8 cellular contexts compared by ENCODE assay signal in the genomic region with DNA sequence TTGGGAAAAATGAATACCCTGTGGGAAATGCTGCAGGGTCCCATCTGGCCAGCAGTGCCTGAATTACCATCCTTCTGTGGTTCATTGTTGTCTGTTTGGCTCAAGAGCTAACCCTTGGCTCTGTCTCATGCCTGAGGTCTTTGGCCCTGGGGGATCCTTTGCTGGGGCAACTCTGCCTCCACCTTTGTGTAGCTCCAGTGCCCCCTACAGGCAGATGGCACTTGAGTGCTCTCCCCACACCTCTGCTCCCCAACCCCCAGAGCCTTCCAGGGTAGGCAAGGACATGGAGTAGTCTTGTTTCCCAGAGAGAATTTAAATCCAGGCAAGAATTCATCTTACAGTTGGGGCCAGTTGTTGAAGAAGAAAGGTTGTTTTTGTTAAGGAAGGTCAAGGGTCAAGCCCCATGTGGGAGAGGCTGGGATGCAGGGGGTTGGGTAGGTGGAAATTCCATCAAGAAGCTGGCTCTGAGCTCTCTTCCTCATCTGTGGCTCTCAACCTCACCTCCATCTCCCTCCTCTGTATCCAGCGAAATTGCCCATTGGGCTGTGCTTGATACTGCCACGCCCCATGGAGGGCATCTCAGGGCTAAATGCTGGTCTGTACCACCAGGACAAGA. TPM values are rescaled to one million over a fixed set of nuclear protein-coding genes. Genes with fewer than 3 reads are reported as not detected.
A peak's percentile ranks its signal among the peaks of the same experiment; 100 is the strongest.
DNase-seq lines count a peak whose midpoint lies in the region; ATAC-seq, FAIRE-seq and TF ChIP-seq lines count a peak whose summit lies in the region.

No MANE protein-coding gene starts in this region.

- intact Hi-C loops in left colon (cut with DNase I, micrococcal nuclease), result no loop called here

- no peak for FAIRE-seq in D721Med (lab: Jason Lieb, UNC)

- DNase-seq in D721Med (ENCODE audit: insufficient read length, low spot score), result no peak
- DNase-seq in T-helper 1 cell, result peak; percentile 48 to 80 (median 72)
- peak in 36 of 56 donors; percentile 6 to 76 (median 38) for DNase-seq in amygdala (lab: John Stamatoyannopoulos, UW)
- DNase-seq in left colon, result peak; percentile 63 to 87
- peak; percentile 54 to 58 for DNase-seq in stimulated activated CD8-positive, alpha-beta memory T cell treated with anti-CD3 and anti-CD28 coated beads, Interleukin-15, amount 100 ng/mL, for 48 hours (ENCODE audit: low read depth in 2 of 2)

- ATAC-seq in HG03135 (IDR thresholded peaks at IDR 0.05; ENCODE audit: unreplicated experiment) (peak; percentile 69), left colon (peak; percentile 99), HG02852 (IDR thresholded peaks at IDR 0.05; ENCODE audit: unreplicated experiment) (no peak), GM18873 (IDR thresholded peaks at IDR 0.05; ENCODE audit: low FRiP score, unreplicated experiment) (no peak)

- peak; percentile 53 for TF ChIP-seq CTCF in D721Med (IDR thresholded peaks at IDR 0.05; ENCODE audit: insufficient read depth, missing control alignments)

RNA-seq across cellular contexts. Expression of a gene that starts 44.2 kb away (rescaled TPM):
- total RNA-seq in left colon, result under 1 TPM; 0.15 to 0.61 TPM

Comparison
In these comparisons a context has a peak if more than half of its experiments do, and no peak if none do; other contexts are left out.
1. ATAC-seq: peak in HG03135 (single experiment) and left colon (single experiment); none in HG02852 (single experiment) and GM18873 (single experiment).